In the genomic region with DNA sequence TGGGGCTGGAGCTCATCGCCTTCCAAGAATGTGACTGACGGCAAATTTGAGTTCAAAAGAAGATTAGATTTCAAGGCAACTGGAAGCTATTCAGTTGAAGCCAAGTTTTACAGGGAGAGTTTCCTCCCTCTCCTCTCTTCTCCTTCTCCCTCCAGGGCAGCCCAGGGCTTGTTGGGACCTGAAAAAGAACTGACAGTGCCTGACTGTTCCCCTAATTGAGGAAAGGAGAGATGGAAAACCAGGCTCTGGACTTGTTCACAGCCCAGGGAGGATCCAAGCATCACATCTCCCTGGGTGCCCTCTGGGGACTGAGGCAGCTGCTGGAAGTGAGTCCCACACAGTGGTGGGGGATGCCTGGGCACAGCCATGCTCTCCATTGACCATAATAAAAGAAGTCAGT, we compare ENCODE assay signal across 19 cellular contexts.
DNase-seq lines count a peak whose midpoint lies in the region; ATAC-seq and TF ChIP-seq lines count a peak whose summit lies in the region.
"Had no signal": no experiment of that assay in that cellular context is flagged by ENCODE, and none has a peak within 500 bp of the region (broad histone marks: within the 10 kb centered on the region; RNA-seq: fewer than 3 reads in every experiment).

No MANE protein-coding gene starts in this region.

- H3K4me1 ChIP-seq in GM23338 (ENCODE audit: insufficient read depth) (no peaks in the 10 kb centered on the region), prostate gland (replicated peaks) (no peaks in the 10 kb centered on the region)
- H3K4me1 ChIP-seq: SJSA1 had no signal

- intact Hi-C loops in prostate gland (cut with DNase I): no loop called here
- intact Hi-C loops in sciatic nerve (cut with DNase I): no loop called here

- H3K4me2 ChIP-seq in GM23338: no peak overlapping the region

- H3K9me2 ChIP-seq in GM23338 (ENCODE audit: insufficient read depth): peaks cover 8% of the 10 kb centered on the region; the same call in 1 of the 2 replicates

- peaks cover 2% of the 10 kb centered on the region for H3K27me3 Mint-ChIP-seq in GM23338 (ENCODE audit: insufficient read depth, low read depth, poor library complexity)

- TF ChIP-seq CTCF in GM23338 (conservative IDR thresholded peaks at IDR 0.05; ENCODE audit: low read depth in 2 of 2) (no peak), epithelial cell of esophagus (IDR thresholded peaks at IDR 0.05; ENCODE audit: insufficient read depth, low read depth, low read length, missing control alignments) (no peak), prostate gland (IDR thresholded peaks at IDR 0.05) (no peak)

- no peaks in the 10 kb centered on the region for H3K36me3 Mint-ChIP-seq in GM23338 (ENCODE audit: low read depth)
- H3K36me3 Mint-ChIP-seq: CD8-positive, alpha-beta T cell had no signal

- H3K4me3 ChIP-seq in GM23338: no peak overlapping the region
- H3K4me3 ChIP-seq in epithelial cell of esophagus (ENCODE audit: low read length): no peak overlapping the region
- H3K4me3 ChIP-seq in prostate gland: no peak overlapping the region
- H3K4me3 ChIP-seq: SJSA1 had no signal

- no peaks in the 10 kb centered on the region for H3K4me1 Mint-ChIP-seq in GM23338

- DNase-seq in GM23338 (ENCODE audit: low spot score) (peak; percentile 7), NCI-H2171 treated with DMSO at 0.1 percent for 48 hours (lab: John Stamatoyannopoulos, UW) (peak; percentile 83), epithelial cell of esophagus (ENCODE audit: low read depth) (peak; percentile 87), prostate gland (ENCODE audit: low spot score) (peak; percentile 70), sciatic nerve (ENCODE audit: low spot score) (no peak)
- DNase-seq: CD8-positive, alpha-beta T cell; DMS153; EL; IMR-90; Kasumi-1; MV-4-11; NCI-H1694; NCI-H510A treated with DMSO at 0.1 percent for 48 hours; NK-92 treated with Interleukin-12 subunit alpha and Interleukin-12 subunit beta, amount 100 ng/mL, for 24 hours; OCI-M1; RPMI8226 had no signal

- H3F3A ChIP-seq in GM23338 (replicated peaks; ENCODE audit: low read depth): no peaks in the 10 kb centered on the region

- ATAC-seq in GM23338: peak; percentile 48
- ATAC-seq in HG02759 (IDR thresholded peaks at IDR 0.05; ENCODE audit: unreplicated experiment): no peak
- no peak for ATAC-seq in sciatic nerve
- ATAC-seq in HG03097 (IDR thresholded peaks at IDR 0.05; ENCODE audit: low FRiP score, unreplicated experiment): no peak
- ATAC-seq: CD8-positive, alpha-beta T cell had no signal

- no peaks in the 10 kb centered on the region for H3K9me3 ChIP-seq in prostate gland
- H3K9me3 ChIP-seq: SJSA1 had no signal

- H3K27me3 ChIP-seq in GM23338 (ENCODE audit: insufficient read depth): no peaks in the 10 kb centered on the region
- H3K27me3 ChIP-seq in prostate gland (replicated peaks; ENCODE audit: insufficient read depth): peaks cover 5% of the 10 kb centered on the region
- H3K27me3 ChIP-seq: SJSA1 had no signal

- no peak overlapping the region for H3K27ac ChIP-seq in GM23338 (ENCODE audit: low read depth)
- no peak overlapping the region for H3K27ac ChIP-seq in prostate gland
- H3K27ac ChIP-seq: SJSA1 had no signal

- no peaks in the 10 kb centered on the region for H3K9me3 Mint-ChIP-seq in GM23338
- H3K9me3 Mint-ChIP-seq: CD8-positive, alpha-beta T cell had no signal

- H3K36me3 ChIP-seq in GM23338 (ENCODE audit: insufficient read depth) (no peaks in the 10 kb centered on the region), prostate gland (no peaks in the 10 kb centered on the region)
- H3K36me3 ChIP-seq: SJSA1 had no signal

- no peak for TF ChIP-seq POLR2A in prostate gland (IDR thresholded peaks at IDR 0.05)

- H3K79me2 ChIP-seq in GM23338 (replicated peaks; ENCODE audit: insufficient read depth): no peaks in the 10 kb centered on the region

- peak overlapping the region; percentile 53; the same call in 1 of the 2 replicates for H2AFZ ChIP-seq in GM23338

- H4K20me1 ChIP-seq in GM23338 (replicated peaks; ENCODE audit: insufficient read depth): no peaks in the 10 kb centered on the region

- H3K4me3 Mint-ChIP-seq in GM23338: no peak overlapping the region
- H3K4me3 Mint-ChIP-seq: CD8-positive, alpha-beta T cell had no signal

- 42% methylated on average over 2 of the region's 2 CpGs for WGBS in prostate gland

- no peak overlapping the region for H3K27ac Mint-ChIP-seq in GM23338
- H3K27ac Mint-ChIP-seq: CD8-positive, alpha-beta T cell had no signal

TF ChIP-seq in GM23338, 12 proteins besides CTCF, POLR2A, EP300 and RAD21 (continues in another document):
- TF ChIP-seq, protein P1, sequence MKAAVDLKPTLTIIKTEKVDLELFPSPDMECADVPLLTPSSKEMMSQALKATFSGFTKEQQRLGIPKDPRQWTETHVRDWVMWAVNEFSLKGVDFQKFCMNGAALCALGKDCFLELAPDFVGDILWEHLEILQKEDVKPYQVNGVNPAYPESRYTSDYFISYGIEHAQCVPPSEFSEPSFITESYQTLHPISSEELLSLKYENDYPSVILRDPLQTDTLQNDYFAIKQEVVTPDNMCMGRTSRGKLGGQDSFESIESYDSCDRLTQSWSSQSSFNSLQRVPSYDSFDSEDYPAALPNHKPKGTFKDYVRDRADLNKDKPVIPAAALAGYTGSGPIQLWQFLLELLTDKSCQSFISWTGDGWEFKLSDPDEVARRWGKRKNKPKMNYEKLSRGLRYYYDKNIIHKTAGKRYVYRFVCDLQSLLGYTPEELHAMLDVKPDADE (IDR thresholded peaks at IDR 0.05): no peak
- no peak for TF ChIP-seq ZNF331 (CRISPR knock-in tag; IDR thresholded peaks at IDR 0.05; ENCODE audit: low read depth)
- no peak for TF ChIP-seq POLR2AphosphoS5 (IDR thresholded peaks at IDR 0.05; ENCODE audit: low read depth)
- no peak for TF ChIP-seq EZH2phosphoT487 (IDR thresholded peaks at IDR 0.05; ENCODE audit: unreplicated experiment)
- TF ChIP-seq, protein P2, sequence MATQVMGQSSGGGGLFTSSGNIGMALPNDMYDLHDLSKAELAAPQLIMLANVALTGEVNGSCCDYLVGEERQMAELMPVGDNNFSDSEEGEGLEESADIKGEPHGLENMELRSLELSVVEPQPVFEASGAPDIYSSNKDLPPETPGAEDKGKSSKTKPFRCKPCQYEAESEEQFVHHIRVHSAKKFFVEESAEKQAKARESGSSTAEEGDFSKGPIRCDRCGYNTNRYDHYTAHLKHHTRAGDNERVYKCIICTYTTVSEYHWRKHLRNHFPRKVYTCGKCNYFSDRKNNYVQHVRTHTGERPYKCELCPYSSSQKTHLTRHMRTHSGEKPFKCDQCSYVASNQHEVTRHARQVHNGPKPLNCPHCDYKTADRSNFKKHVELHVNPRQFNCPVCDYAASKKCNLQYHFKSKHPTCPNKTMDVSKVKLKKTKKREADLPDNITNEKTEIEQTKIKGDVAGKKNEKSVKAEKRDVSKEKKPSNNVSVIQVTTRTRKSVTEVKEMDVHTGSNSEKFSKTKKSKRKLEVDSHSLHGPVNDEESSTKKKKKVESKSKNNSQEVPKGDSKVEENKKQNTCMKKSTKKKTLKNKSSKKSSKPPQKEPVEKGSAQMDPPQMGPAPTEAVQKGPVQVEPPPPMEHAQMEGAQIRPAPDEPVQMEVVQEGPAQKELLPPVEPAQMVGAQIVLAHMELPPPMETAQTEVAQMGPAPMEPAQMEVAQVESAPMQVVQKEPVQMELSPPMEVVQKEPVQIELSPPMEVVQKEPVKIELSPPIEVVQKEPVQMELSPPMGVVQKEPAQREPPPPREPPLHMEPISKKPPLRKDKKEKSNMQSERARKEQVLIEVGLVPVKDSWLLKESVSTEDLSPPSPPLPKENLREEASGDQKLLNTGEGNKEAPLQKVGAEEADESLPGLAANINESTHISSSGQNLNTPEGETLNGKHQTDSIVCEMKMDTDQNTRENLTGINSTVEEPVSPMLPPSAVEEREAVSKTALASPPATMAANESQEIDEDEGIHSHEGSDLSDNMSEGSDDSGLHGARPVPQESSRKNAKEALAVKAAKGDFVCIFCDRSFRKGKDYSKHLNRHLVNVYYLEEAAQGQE (IDR thresholded peaks at IDR 0.05; ENCODE audit: unreplicated experiment): no peak
